11 cellular contexts compared by ENCODE assay signal in the genomic region with DNA sequence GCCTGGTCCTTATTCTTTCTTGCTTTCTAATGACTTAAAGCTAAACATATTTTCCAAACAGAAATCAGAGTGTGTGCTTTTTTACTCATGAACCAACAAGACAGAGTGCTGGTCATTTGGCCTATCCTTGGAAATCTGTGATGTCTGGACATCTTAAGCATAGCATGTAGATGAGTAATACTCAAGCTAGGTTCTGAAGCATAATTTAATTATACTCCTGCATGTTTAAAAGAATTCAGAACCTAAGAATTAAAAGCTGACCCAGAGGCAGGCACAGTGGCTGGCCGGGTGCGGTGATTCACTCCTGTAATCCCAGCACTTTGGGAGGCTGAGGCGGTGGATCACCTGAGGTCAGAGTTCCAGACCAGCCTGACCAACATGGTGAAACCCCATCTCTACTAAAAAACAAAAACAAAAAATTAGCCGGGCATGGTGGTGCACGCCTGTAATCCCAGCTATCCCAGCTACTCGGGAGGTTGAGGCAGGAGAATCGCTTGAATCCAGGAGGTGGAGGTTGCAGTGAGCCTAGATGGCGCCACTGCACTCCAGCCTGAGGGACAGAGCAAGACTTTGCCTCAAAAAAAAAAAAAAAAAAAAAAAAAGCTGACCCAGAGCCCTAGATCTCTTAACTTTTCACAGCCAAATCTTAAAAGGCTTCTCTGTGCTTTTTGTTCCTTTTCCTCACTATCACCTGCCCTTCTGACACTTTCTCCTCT. TPM values are rescaled to one million over a fixed set of nuclear protein-coding genes. Genes with fewer than 3 reads are reported as not detected.
DNase-seq lines count a peak whose midpoint lies in the region; ATAC-seq, FAIRE-seq and TF ChIP-seq lines count a peak whose summit lies in the region.
"Had no signal": no experiment of that assay in that cellular context is flagged by ENCODE, and none has a peak within 500 bp of the region (broad histone marks: within the 10 kb centered on the region; RNA-seq: fewer than 3 reads in every experiment).

No MANE protein-coding gene starts in this region.

- H4K8ac ChIP-seq in H1 (ENCODE audit: extremely low read depth, insufficient read depth, low read length): no peak overlapping the region

- H3K18ac ChIP-seq in H1 (ENCODE audit: extremely low read depth, low read length): no peak overlapping the region

- POLR2A ChIA-PET in MCF 10A (lab: Yijun Ruan, JAX): interaction anchor here (0.6 to 4.4 kb wide), 4 partner anchors 12 to 53 kb away, joined by 3 to 25 read pairs (median 4); no protein-coding TSS in a partner anchor
- POLR2A ChIA-PET in H1 (lab: Charles Lee; ENCODE audit: partially characterized antibody): interaction anchor here (0.9 to 2.0 kb wide), 3 partner anchors 13 to 39 kb away, joined by 3 to 7 read pairs (median 4); no protein-coding TSS in a partner anchor

- H3K27me3 ChIP-seq in breast epithelium (no peaks in the 10 kb centered on the region), H1 (replicated peaks in 1 of 4; ENCODE audit: control insufficient read depth in 3 of 4, extremely low read depth in 1 of 4, insufficient read depth in 3 of 4, low read length in 3 of 4) (no peaks in the 10 kb centered on the region)
- H3K27me3 ChIP-seq: gastrocnemius medialis had no signal

- H3K4me2 ChIP-seq in H1 (ENCODE audit: insufficient read depth in 1 of 2, low read depth in 2 of 2, low read length in 2 of 2): no peak overlapping the region

- peaks cover 7% of the 10 kb centered on the region for H3K36me3 Mint-ChIP-seq in MCF 10A (ENCODE audit: insufficient read depth, unreplicated experiment)

- DNase-seq in MCF 10A (ENCODE audit: unreplicated experiment) (no peak), breast epithelium (ENCODE audit: low spot score in 2 of 2) (no peak), NCI-H226 (peak; percentile 59), H1 (ENCODE audit: low read depth in 1 of 2, low spot score in 2 of 2) (no peak), retinal pigment epithelial cell (ENCODE audit: low read depth) (peak; percentile 52), GM19238 (ENCODE audit: insufficient read length, low spot score) (no peak)
- DNase-seq: gastrocnemius medialis had no signal

- no peak overlapping the region for H2BK120ac ChIP-seq in H1 (replicated peaks; ENCODE audit: low read depth, low read length)

- H3K36me3 ChIP-seq in breast epithelium (no peaks in the 10 kb centered on the region), H1 (ENCODE audit: control insufficient read depth in 2 of 4, insufficient read depth in 4 of 4, low read length in 3 of 4) (no peaks in the 10 kb centered on the region; a peak in 1 of 8 replicates)
- H3K36me3 ChIP-seq: gastrocnemius medialis had no signal

- BruUV-seq in MCF 10A (replicated peaks; lab: Mats Ljungman, UMichigan): no TSS peak

- no peak overlapping the region for H3K9ac ChIP-seq in H1 (replicated peaks in 1 of 4; ENCODE audit: extremely low read depth in 1 of 4, low read depth in 3 of 4, low read length in 3 of 4)

- H3K4me3 ChIP-seq in breast epithelium (no peak overlapping the region), H1 (ENCODE audit: extremely low read depth in 1 of 4, insufficient read depth in 2 of 4, low read depth in 3 of 4, low read length in 4 of 4) (no peak overlapping the region), retinal pigment epithelial cell (ENCODE audit: low read length) (no peak overlapping the region)
- H3K4me3 ChIP-seq: gastrocnemius medialis had no signal

- no peaks in the 10 kb centered on the region for H3K27me3 Mint-ChIP-seq in MCF 10A (ENCODE audit: insufficient read depth, unreplicated experiment)

- no peak for TF ChIP-seq EP300 in H1 (IDR thresholded peaks at IDR 0.05; ENCODE audit: borderline replicate concordance in 1 of 2, low read depth in 2 of 2, low read length in 2 of 2)

- peaks cover 0 to 39% of the 10 kb centered on the region in 2 experiments; a peak in 2 of 4 replicates for H3K79me2 ChIP-seq in H1 (ENCODE audit: control insufficient read depth in 1 of 2, insufficient read depth in 2 of 2, low read length in 2 of 2)

- H4K20me1 ChIP-seq in H1 (replicated peaks in 1 of 2; ENCODE audit: control insufficient read depth in 1 of 2, insufficient read depth in 2 of 2, low read length in 2 of 2): peaks cover 0 to 4% of the 10 kb centered on the region in 2 experiments

- WGBS in H1 (ENCODE audit: extremely low coverage in 1 of 2, insufficient coverage in 1 of 2, insufficient read length in 1 of 2, insufficient replicate concordance in 2 of 2, low coverage in 1 of 2, low lambda C conversion rate in 2 of 2, missing lambda C conversion rate in 1 of 2), 2 experiments: 96% methylated on average over 7 of the region's 8 CpGs; no CpG with 5 or more reads in 1 of the 2 experiments

- intact Hi-C loops in MCF 10A (cut with micrococcal nuclease): loop anchor here (2.0 kb wide), 1 partner anchor 35 kb away; no protein-coding TSS in a partner anchor
- intact Hi-C loops in breast epithelium (cut with DNase I; ENCODE audit: low total_unique reads): no loop called here

- H2AFZ ChIP-seq in H1 (ENCODE audit: low read length): no peak overlapping the region

- TF ChIP-seq RAD21 in H1 (IDR thresholded peaks at IDR 0.05 in 1 of 2, conservative IDR thresholded peaks at IDR 0.05 in 1 of 2; ENCODE audit: low read depth in 2 of 2, low read length in 2 of 2): peak; percentile 17 to 42; a peak in 3 of 4 replicates

- no peak for TF ChIP-seq POLR2A in breast epithelium (IDR thresholded peaks at IDR 0.05)
- no peak for TF ChIP-seq POLR2A in H1 (IDR thresholded peaks at IDR 0.05; ENCODE audit: control extremely low read depth in 1 of 2, low read depth in 2 of 2, low read length in 2 of 2)

- H2BK20ac ChIP-seq in H1 (ENCODE audit: low read length): no peak overlapping the region

- ATAC-seq in GM18520 (IDR thresholded peaks at IDR 0.05; ENCODE audit: unreplicated experiment) (no peak), HG03045 (IDR thresholded peaks at IDR 0.05; ENCODE audit: unreplicated experiment) (no peak)
- ATAC-seq: gastrocnemius medialis had no signal

- H3K79me1 ChIP-seq in H1 (ENCODE audit: low read depth, low read length): peaks cover 3% of the 10 kb centered on the region

- H2BK15ac ChIP-seq in H1 (ENCODE audit: low read length): no peak overlapping the region

- no peak for FAIRE-seq in H1 (lab: Jason Lieb, UNC)
- FAIRE-seq: TTC549 had no signal

- H4K91ac ChIP-seq in H1 (replicated peaks; ENCODE audit: insufficient read length, low read length): no peak overlapping the region

- H3K4ac ChIP-seq in H1 (replicated peaks; ENCODE audit: insufficient read length, low read depth, low read length): no peak overlapping the region

- peak; percentile 23 for TF ChIP-seq CTCF in MCF 10A (IDR thresholded peaks at IDR 0.05; ENCODE audit: unreplicated experiment)
- no peak for TF ChIP-seq CTCF in breast epithelium (IDR thresholded peaks at IDR 0.05)
- peak; percentile 20 to 37 (median 21) for TF ChIP-seq CTCF in H1 (IDR thresholded peaks at IDR 0.05; ENCODE audit: control extremely low read depth in 1 of 3, insufficient read depth in 1 of 3, low read depth in 1 of 3, low read length in 3 of 3)
- TF ChIP-seq CTCF in retinal pigment epithelial cell (conservative IDR thresholded peaks at IDR 0.05; ENCODE audit: low read depth, low read length): peak; percentile 32

- no peak overlapping the region for H3K27ac ChIP-seq in breast epithelium
- no peak overlapping the region for H3K27ac ChIP-seq in H1 (ENCODE audit: low read depth, low read length)
- H3K27ac ChIP-seq: gastrocnemius medialis had no signal

- no peak overlapping the region for H3K4me3 Mint-ChIP-seq in MCF 10A (ENCODE audit: unreplicated experiment)

- H4K5ac ChIP-seq in H1 (ENCODE audit: insufficient read length, low read depth, low read length): no peak overlapping the region

- no peak overlapping the region for H3K23ac ChIP-seq in H1 (ENCODE audit: insufficient read length)

- no peak overlapping the region for H2BK12ac ChIP-seq in H1 (ENCODE audit: low read depth, low read length)

- H3K9me3 ChIP-seq in breast epithelium (no peaks in the 10 kb centered on the region), H1 (ENCODE audit: insufficient read depth in 2 of 2, low read depth in 1 of 2, low read length in 1 of 2) (no peaks in the 10 kb centered on the region)
- H3K9me3 ChIP-seq: Caco-2, gastrocnemius medialis had no signal

- peaks cover 7% of the 10 kb centered on the region for H3K9me3 Mint-ChIP-seq in MCF 10A (ENCODE audit: unreplicated experiment)

- H3K4me1 Mint-ChIP-seq in MCF 10A (ENCODE audit: insufficient read depth, unreplicated experiment): peaks cover 10% of the 10 kb centered on the region

- no peak overlapping the region for H2BK5ac ChIP-seq in H1 (ENCODE audit: low read depth, low read length)

- no peaks in the 10 kb centered on the region for H3K23me2 ChIP-seq in H1 (ENCODE audit: low read depth, low read length)

- H3K4me1 ChIP-seq in breast epithelium (no peaks in the 10 kb centered on the region), H1 (replicated peaks in 1 of 4; ENCODE audit: control insufficient read depth in 3 of 4, insufficient read depth in 4 of 4, low read length in 3 of 4) (peaks cover 0 to 8% (median 0%) of the 10 kb centered on the region in 4 experiments; a peak in 2 of 7 replicates)
- H3K4me1 ChIP-seq: Caco-2, gastrocnemius medialis had no signal

- H3K27ac Mint-ChIP-seq in MCF 10A (ENCODE audit: low read depth, unreplicated experiment): no peak overlapping the region

- H2AK5ac ChIP-seq in H1 (ENCODE audit: low read depth, low read length): no peak overlapping the region

- H3K14ac ChIP-seq in H1 (ENCODE audit: insufficient read length): no peak overlapping the region

- CTCF ChIA-PET in MCF 10A (lab: Yijun Ruan, JAX) (interaction anchor here (0.6 to 2.4 kb wide), 25 partner anchors 9 to 1756 kb away, joined by 3 to 11 read pairs (median 5); no protein-coding TSS in a partner anchor), H1 (lab: Charles Lee; ENCODE audit: partially characterized antibody) (interaction anchor here (0.6 to 4.9 kb wide), 38 partner anchors 8 to 207 kb away, joined by 3 to 34 read pairs (median 4); no protein-coding TSS in a partner anchor)

- no peak overlapping the region for H3K56ac ChIP-seq in H1 (replicated peaks; ENCODE audit: insufficient read length, low read depth, low read length)

TF ChIP-seq in H1, 55 proteins besides CTCF, POLR2A, EP300 and RAD21 (continues in another document):
- no peak for TF ChIP-seq RFX5 (IDR thresholded peaks at IDR 0.05; ENCODE audit: borderline replicate concordance, low read depth, low read length)

RNA-seq across cellular contexts. Expression of a gene that starts 16.2 kb away (rescaled TPM):
- 47.2 and 52.2 TPM in 2 replicates for total RNA-seq in MCF 10A (2022)
- total RNA-seq in breast epithelium: 100 to 1,000 TPM in 2 of 3 donors, 10 to 100 TPM in 1; 85.2 to 125 (median 108) TPM
- total RNA-seq in H1 (2021; fragmentation: NEBNext Ultra II Directional; extraction: Animal tissue kit (Norgen Biotek cat#: 25700)): 135 and 137 TPM in 2 replicates
- polyA plus RNA-seq in H1 (2011; rRNA removed): 51.7 and 54.9 TPM in 2 replicates
- 84.5 TPM for polyA plus RNA-seq in H1 (2011; cell fraction: cytosol; rRNA removed)
- polyA plus RNA-seq in H1 (2011; cell fraction: nucleus; rRNA removed): 133 TPM
- 82.5 to 111 TPM (median 102 TPM) in 4 replicates for polyA plus RNA-seq in H1 (2012, experiment 1 of 2)
- 16.4 TPM for polyA plus RNA-seq in H1 (2012, experiment 2 of 2)
- polyA plus RNA-seq in H1 (2013, experiment 1 of 2): 72.8 TPM
- polyA plus RNA-seq in H1 (2013, experiment 2 of 2): 64.4 TPM
- polyA minus RNA-seq in H1 (2011; rRNA and poly(A)+ RNA removed): 71.4 and 91.3 TPM in 2 replicates
- polyA minus RNA-seq in H1 (2011; cell fraction: cytosol; rRNA and poly(A)+ RNA removed): 118 TPM
- 97.5 TPM for polyA minus RNA-seq in H1 (2011; cell fraction: nucleus; rRNA and poly(A)+ RNA removed)

Comparison
In these comparisons a context has a peak if more than half of its experiments do, and no peak if none do; other contexts are left out.
1. CTCF ChIP-seq: peak in MCF 10A (single experiment), H1 (3 of 3) and retinal pigment epithelial cell (single experiment); none in breast epithelium (0 of 3).
2. DNase-seq: peak in NCI-H226 (single experiment) and retinal pigment epithelial cell (single experiment); none in MCF 10A (single experiment), breast epithelium (0 of 2), H1 (0 of 2) and GM19238 (single experiment).